In the genomic region with DNA sequence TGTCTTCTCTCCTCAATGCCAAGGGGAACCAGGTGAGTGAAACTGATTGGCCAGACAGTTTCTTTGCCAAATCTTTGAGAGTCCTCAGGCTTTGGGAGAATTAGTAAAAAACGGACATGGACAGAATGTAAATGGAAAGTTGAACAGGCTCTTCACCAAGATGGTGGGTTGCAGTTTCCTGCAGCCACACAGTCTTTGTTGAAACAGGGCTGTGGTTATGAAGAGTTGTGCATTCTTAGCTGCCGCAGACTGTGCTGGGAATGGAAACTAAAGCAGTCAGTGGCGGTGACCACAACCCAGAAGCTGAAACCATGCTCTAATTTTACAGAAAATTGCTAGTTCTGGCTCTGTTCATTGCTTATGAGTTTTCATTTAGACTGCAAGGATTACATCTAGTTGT, we compare ENCODE assay signal across 1 cellular context.
TF ChIP-seq lines count a peak whose summit lies in the region.

No MANE protein-coding gene starts in this region.

TF ChIP-seq in GM12878, 131 proteins besides CTCF, POLR2A, EP300 and RAD21 (continued from another document and continues in another):
- TF ChIP-seq FOXM1 (IDR thresholded peaks at IDR 0.05; ENCODE audit: low read depth, low read length): peak; percentile 75; the same call in 1 of the 2 replicates
- no peak for TF ChIP-seq ASH2L (IDR thresholded peaks at IDR 0.05; ENCODE audit: borderline replicate concordance, low read depth)
- TF ChIP-seq MTA2 (IDR thresholded peaks at IDR 0.05; ENCODE audit: low read depth): peak; percentile 75
- TF ChIP-seq ZBTB40 (IDR thresholded peaks at IDR 0.05; ENCODE audit: borderline replicate concordance): no peak
- TF ChIP-seq RELA (IDR thresholded peaks at IDR 0.05; ENCODE audit: borderline replicate concordance, partially characterized antibody): no peak
- no peak for TF ChIP-seq PAX8 (IDR thresholded peaks at IDR 0.05)
- no peak for TF ChIP-seq HDAC6 (IDR thresholded peaks at IDR 0.05; ENCODE audit: unreplicated experiment)
- peak; percentile 79 to 90 for TF ChIP-seq IKZF2 (IDR thresholded peaks at IDR 0.05)
- no peak for TF ChIP-seq NRF1 (conservative IDR thresholded peaks at IDR 0.05; ENCODE audit: low read depth, low read length)
- peak; percentile 37; the same call in 1 of the 2 replicates for TF ChIP-seq CHD2 (IDR thresholded peaks at IDR 0.05; ENCODE audit: borderline replicate concordance, low read depth, low read length)
- no peak for TF ChIP-seq ZBTB33 (IDR thresholded peaks at IDR 0.05)
- TF ChIP-seq MYC (IDR thresholded peaks at IDR 0.05; ENCODE audit: insufficient read depth, insufficient read length, insufficient replicate concordance, low read length, severe bottlenecking): no peak
- TF ChIP-seq ZNF622 (IDR thresholded peaks at IDR 0.05): no peak
- no peak for TF ChIP-seq ZBTB11 (CRISPR knock-in tag; IDR thresholded peaks at IDR 0.05)
- TF ChIP-seq NR2C2 (IDR thresholded peaks at IDR 0.05; ENCODE audit: borderline replicate concordance, control insufficient read depth, insufficient read length, low read depth): no peak
- TF ChIP-seq ZNF592 (IDR thresholded peaks at IDR 0.05): no peak
- TF ChIP-seq JUND (IDR thresholded peaks at IDR 0.05; ENCODE audit: low read depth, low read length): no peak
- TF ChIP-seq SUZ12 (IDR thresholded peaks at IDR 0.05; ENCODE audit: unreplicated experiment): no peak
- no peak for TF ChIP-seq SREBF2 (IDR thresholded peaks at IDR 0.05; ENCODE audit: low read length)
- 0 out of 2 replicates have a peak, but pooled peaks have one; percentile 49 for TF ChIP-seq TCF3 (IDR thresholded peaks at IDR 0.05; ENCODE audit: borderline replicate concordance, insufficient read depth, low read depth, low read length)
- peak; percentile 40; the same call in 1 of the 2 replicates for TF ChIP-seq BACH1 (IDR thresholded peaks at IDR 0.05; ENCODE audit: borderline replicate concordance)
- TF ChIP-seq FOS (IDR thresholded peaks at IDR 0.05; ENCODE audit: borderline replicate concordance, extremely low read depth, insufficient read length): no peak
- TF ChIP-seq, protein P1, sequence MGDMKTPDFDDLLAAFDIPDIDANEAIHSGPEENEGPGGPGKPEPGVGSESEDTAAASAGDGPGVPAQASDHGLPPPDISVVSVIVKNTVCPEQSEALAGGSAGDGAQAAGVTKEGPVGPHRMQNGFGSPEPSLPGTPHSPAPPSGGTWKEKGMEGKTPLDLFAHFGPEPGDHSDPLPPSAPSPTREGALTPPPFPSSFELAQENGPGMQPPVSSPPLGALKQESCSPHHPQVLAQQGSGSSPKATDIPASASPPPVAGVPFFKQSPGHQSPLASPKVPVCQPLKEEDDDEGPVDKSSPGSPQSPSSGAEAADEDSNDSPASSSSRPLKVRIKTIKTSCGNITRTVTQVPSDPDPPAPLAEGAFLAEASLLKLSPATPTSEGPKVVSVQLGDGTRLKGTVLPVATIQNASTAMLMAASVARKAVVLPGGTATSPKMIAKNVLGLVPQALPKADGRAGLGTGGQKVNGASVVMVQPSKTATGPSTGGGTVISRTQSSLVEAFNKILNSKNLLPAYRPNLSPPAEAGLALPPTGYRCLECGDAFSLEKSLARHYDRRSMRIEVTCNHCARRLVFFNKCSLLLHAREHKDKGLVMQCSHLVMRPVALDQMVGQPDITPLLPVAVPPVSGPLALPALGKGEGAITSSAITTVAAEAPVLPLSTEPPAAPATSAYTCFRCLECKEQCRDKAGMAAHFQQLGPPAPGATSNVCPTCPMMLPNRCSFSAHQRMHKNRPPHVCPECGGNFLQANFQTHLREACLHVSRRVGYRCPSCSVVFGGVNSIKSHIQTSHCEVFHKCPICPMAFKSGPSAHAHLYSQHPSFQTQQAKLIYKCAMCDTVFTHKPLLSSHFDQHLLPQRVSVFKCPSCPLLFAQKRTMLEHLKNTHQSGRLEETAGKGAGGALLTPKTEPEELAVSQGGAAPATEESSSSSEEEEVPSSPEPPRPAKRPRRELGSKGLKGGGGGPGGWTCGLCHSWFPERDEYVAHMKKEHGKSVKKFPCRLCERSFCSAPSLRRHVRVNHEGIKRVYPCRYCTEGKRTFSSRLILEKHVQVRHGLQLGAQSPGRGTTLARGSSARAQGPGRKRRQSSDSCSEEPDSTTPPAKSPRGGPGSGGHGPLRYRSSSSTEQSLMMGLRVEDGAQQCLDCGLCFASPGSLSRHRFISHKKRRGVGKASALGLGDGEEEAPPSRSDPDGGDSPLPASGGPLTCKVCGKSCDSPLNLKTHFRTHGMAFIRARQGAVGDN (IDR thresholded peaks at IDR 0.05): peak; percentile 43; the same call in 1 of the 2 replicates
- no peak for TF ChIP-seq CHD1 (IDR thresholded peaks at IDR 0.05; ENCODE audit: low read depth, low read length)
- no peak for TF ChIP-seq FOXK2 (IDR thresholded peaks at IDR 0.05)
- TF ChIP-seq MTA3 (IDR thresholded peaks at IDR 0.05; ENCODE audit: borderline replicate concordance, low read length): peak; percentile 49; the same call in 1 of the 2 replicates
- no peak for TF ChIP-seq CUX1 (IDR thresholded peaks at IDR 0.05; ENCODE audit: insufficient replicate concordance, low read depth, low read length)
- no peak for TF ChIP-seq NFXL1 (IDR thresholded peaks at IDR 0.05; ENCODE audit: borderline replicate concordance)
- peak; percentile 87; the same call in 1 of the 2 replicates for TF ChIP-seq CBX5 (IDR thresholded peaks at IDR 0.05; ENCODE audit: low read depth)
- TF ChIP-seq NR2C1 (IDR thresholded peaks at IDR 0.05): no peak
